1 cellular context compared by ENCODE assay signal in the genomic region with DNA sequence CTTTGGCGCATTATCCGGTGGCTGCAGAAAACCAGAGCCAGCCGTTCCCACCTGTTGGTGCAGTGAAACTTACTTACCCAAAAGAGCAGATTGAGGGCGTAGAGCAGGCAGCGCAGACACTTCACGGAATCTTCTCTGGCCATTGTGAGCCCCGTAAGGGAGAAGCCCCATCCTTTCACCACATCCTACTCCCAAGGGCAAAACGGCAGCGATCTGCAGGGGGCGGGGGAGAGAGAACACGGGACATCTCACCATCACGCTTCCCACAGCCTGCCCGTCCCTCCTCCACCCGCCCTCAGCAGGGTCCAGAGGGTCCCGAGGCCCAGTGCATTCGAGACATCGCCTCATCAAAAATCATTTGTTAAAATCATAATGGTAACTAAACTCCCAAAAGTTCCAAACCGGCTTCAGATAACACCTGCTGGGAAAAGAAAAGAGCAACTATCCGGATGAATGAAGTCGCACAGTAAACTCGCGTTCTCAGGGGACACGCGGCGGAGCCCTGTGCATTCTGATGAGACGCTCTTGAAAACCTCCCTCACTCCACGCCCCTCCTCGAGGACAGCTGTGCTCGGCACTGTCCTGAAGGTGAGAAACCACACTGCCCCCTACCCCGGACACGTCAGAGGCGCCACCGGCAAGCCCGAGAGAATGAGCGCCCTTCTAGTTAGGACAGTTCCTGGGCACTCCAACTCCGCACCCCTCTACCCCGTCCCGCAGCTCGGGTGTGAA.
A peak's percentile ranks its signal among the peaks of the same experiment; 100 is the strongest.
TF ChIP-seq lines count a peak whose summit lies in the region.

No MANE protein-coding gene starts in this region.

TF ChIP-seq in K562, 482 proteins besides CTCF, POLR2A, EP300 and RAD21 (continued from another document and continues in another):
- TF ChIP-seq, protein P1, sequence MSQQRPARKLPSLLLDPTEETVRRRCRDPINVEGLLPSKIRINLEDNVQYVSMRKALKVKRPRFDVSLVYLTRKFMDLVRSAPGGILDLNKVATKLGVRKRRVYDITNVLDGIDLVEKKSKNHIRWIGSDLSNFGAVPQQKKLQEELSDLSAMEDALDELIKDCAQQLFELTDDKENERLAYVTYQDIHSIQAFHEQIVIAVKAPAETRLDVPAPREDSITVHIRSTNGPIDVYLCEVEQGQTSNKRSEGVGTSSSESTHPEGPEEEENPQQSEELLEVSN (IDR thresholded peaks at IDR 0.05; ENCODE audit: borderline replicate concordance in 1 of 2, extremely low read depth in 1 of 2, insufficient read depth in 1 of 2, insufficient read length in 1 of 2, low read depth in 1 of 2, low read length in 1 of 2, poor library complexity in 1 of 2, severe bottlenecking in 1 of 2): peak; percentile 30 to 79
- TF ChIP-seq NCOA2 (IDR thresholded peaks at IDR 0.05; ENCODE audit: partially characterized antibody in 2 of 2) (no peak), TFAP4 (CRISPR knock-in tag; IDR thresholded peaks at IDR 0.05; ENCODE audit: borderline replicate concordance) (peak; percentile 62; the same call in 1 of the 2 replicates), CAMTA2 (CRISPR knock-in tag; conservative IDR thresholded peaks at IDR 0.05) (no peak), ZSCAN29 (IDR thresholded peaks at IDR 0.05) (peak; percentile 85; the same call in 1 of the 2 replicates), ZNF24 (IDR thresholded peaks at IDR 0.05) (no peak), TEAD2 (tag; IDR thresholded peaks at IDR 0.05) (no peak), HCFC1 (IDR thresholded peaks at IDR 0.05; ENCODE audit: low read depth, low read length) (no peak), CREM (IDR thresholded peaks at IDR 0.05; ENCODE audit: low read depth) (peak; percentile 78), IRF1 (CRISPR knock-in tag; IDR thresholded peaks at IDR 0.05; ENCODE audit: borderline replicate concordance) (no peak), RREB1 (CRISPR knock-in tag; IDR thresholded peaks at IDR 0.05) (0 out of 2 replicates have a peak, but pooled peaks have one; percentile 9), ATF1 (CRISPR knock-in tag; IDR thresholded peaks at IDR 0.05) (no peak), ATF1 (tag; IDR thresholded peaks at IDR 0.05) (peak; percentile 14; the same call in 1 of the 2 replicates), SPI1 (IDR thresholded peaks at IDR 0.05; ENCODE audit: borderline replicate concordance, low read depth, low read length) (no peak), EZH2 (IDR thresholded peaks at IDR 0.05; ENCODE audit: borderline replicate concordance, low read depth, low read length) (0 out of 2 replicates have a peak, but pooled peaks have one; percentile 34), NFXL1 (CRISPR knock-in tag; IDR thresholded peaks at IDR 0.05) (0 out of 2 replicates have a peak, but pooled peaks have one; percentile 46), CBX3 (IDR thresholded peaks at IDR 0.05; ENCODE audit: borderline replicate concordance in 1 of 2, low read length in 2 of 2) (0 out of 3 replicates have a peak, but pooled peaks of 1 of the 2 experiments have one; percentile 21), CTBP1 (IDR thresholded peaks at IDR 0.05; ENCODE audit: borderline replicate concordance) (0 out of 2 replicates have a peak, but pooled peaks have one; percentile 33), ZBTB9 (CRISPR knock-in tag; IDR thresholded peaks at IDR 0.05) (no peak), ARID4B (CRISPR knock-in tag; IDR thresholded peaks at IDR 0.05) (0 out of 2 replicates have a peak, but pooled peaks have one; percentile 33), ZBTB17 (CRISPR knock-in tag; IDR thresholded peaks at IDR 0.05) (no peak), ZBTB7A (IDR thresholded peaks at IDR 0.05; ENCODE audit: borderline replicate concordance, control insufficient read depth, low read depth, low read length) (peak; percentile 53; the same call in 1 of the 2 replicates), MYC (IDR thresholded peaks at IDR 0.05; ENCODE audit: low read depth, low read length) (peak; percentile 51), MYC (CRISPR knock-in tag; IDR thresholded peaks at IDR 0.05; ENCODE audit: borderline replicate concordance, low read depth) (no peak), ZC3H4 (CRISPR knock-in tag; IDR thresholded peaks at IDR 0.05; ENCODE audit: borderline replicate concordance) (no peak), FOXK2 (conservative IDR thresholded peaks at IDR 0.05 in 1 of 2, IDR thresholded peaks at IDR 0.05 in 1 of 2; ENCODE audit: low read depth in 2 of 2) (0 out of 4 replicates have a peak, but pooled peaks of 1 of the 2 experiments have one; percentile 19), ZNF586 (CRISPR knock-in tag; conservative IDR thresholded peaks at IDR 0.05) (no peak)
- TF ChIP-seq, protein P2, sequence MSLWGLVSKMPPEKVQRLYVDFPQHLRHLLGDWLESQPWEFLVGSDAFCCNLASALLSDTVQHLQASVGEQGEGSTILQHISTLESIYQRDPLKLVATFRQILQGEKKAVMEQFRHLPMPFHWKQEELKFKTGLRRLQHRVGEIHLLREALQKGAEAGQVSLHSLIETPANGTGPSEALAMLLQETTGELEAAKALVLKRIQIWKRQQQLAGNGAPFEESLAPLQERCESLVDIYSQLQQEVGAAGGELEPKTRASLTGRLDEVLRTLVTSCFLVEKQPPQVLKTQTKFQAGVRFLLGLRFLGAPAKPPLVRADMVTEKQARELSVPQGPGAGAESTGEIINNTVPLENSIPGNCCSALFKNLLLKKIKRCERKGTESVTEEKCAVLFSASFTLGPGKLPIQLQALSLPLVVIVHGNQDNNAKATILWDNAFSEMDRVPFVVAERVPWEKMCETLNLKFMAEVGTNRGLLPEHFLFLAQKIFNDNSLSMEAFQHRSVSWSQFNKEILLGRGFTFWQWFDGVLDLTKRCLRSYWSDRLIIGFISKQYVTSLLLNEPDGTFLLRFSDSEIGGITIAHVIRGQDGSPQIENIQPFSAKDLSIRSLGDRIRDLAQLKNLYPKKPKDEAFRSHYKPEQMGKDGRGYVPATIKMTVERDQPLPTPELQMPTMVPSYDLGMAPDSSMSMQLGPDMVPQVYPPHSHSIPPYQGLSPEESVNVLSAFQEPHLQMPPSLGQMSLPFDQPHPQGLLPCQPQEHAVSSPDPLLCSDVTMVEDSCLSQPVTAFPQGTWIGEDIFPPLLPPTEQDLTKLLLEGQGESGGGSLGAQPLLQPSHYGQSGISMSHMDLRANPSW (CRISPR knock-in tag; IDR thresholded peaks at IDR 0.05): no peak
- TF ChIP-seq, protein P3, sequence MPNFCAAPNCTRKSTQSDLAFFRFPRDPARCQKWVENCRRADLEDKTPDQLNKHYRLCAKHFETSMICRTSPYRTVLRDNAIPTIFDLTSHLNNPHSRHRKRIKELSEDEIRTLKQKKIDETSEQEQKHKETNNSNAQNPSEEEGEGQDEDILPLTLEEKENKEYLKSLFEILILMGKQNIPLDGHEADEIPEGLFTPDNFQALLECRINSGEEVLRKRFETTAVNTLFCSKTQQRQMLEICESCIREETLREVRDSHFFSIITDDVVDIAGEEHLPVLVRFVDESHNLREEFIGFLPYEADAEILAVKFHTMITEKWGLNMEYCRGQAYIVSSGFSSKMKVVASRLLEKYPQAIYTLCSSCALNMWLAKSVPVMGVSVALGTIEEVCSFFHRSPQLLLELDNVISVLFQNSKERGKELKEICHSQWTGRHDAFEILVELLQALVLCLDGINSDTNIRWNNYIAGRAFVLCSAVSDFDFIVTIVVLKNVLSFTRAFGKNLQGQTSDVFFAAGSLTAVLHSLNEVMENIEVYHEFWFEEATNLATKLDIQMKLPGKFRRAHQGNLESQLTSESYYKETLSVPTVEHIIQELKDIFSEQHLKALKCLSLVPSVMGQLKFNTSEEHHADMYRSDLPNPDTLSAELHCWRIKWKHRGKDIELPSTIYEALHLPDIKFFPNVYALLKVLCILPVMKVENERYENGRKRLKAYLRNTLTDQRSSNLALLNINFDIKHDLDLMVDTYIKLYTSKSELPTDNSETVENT (CRISPR knock-in tag; IDR thresholded peaks at IDR 0.05): no peak
